Comparison of ENCODE assay signal across 26 cellular contexts in genomic region chr18:75754433-75754832, GRCh38.
"Had no signal": no experiment of that assay in that cellular context is flagged by ENCODE, and none has a peak within 500 bp of the region (broad histone marks: within the 10 kb centered on the region; RNA-seq: fewer than 3 reads in every experiment).

No MANE protein-coding gene starts in this region.

- H3K9me3 Mint-ChIP-seq: activated CD4-positive, alpha-beta memory T cell treated with anti-CD3 and anti-CD28 coated beads, Interleukin-2, amount 10 ng/mL, durations not matched to agents 7 days and 5 days; activated naive CD4-positive, alpha-beta T cell treated with anti-CD3 and anti-CD28 coated beads for 36 hours; activated T-helper 17 cell treated with anti-CD3 and anti-CD28 coated beads, Interleukin-2, amount 50 U/mL, for 72 hours had no signal

- H3K4me1 Mint-ChIP-seq: activated CD4-positive, alpha-beta memory T cell treated with anti-CD3 and anti-CD28 coated beads, Interleukin-2, amount 10 ng/mL, durations not matched to agents 7 days and 5 days; activated CD4-positive, alpha-beta T cell treated with anti-CD3 and anti-CD28 coated beads for 36 hours; activated T-helper 17 cell treated with anti-CD3 and anti-CD28 coated beads, Interleukin-2, amount 50 U/mL, for 72 hours had no signal

- ATAC-seq: activated CD4-positive, alpha-beta T cell treated with anti-CD3 and anti-CD28 coated beads for 36 hours; activated T-helper 17 cell treated with anti-CD3 and anti-CD28 coated beads, Interleukin-2, amount 50 U/mL, for 72 hours had no signal

- H3K27me3 ChIP-seq: MG63, SJCRH30 had no signal

- H3K36me3 Mint-ChIP-seq: activated naive CD8-positive, alpha-beta T cell had no signal

- H3K9ac ChIP-seq: SK-N-SH had no signal

- DNase-seq: activated CD4-positive, alpha-beta memory T cell treated with anti-CD3 and anti-CD28 coated beads, Interleukin-2, amount 10 ng/mL, durations not matched to agents 7 days and 5 days; activated CD4-positive, alpha-beta T cell treated with anti-CD3 and anti-CD28 coated beads for 36 hours; activated CD4-positive, alpha-beta T cell treated with anti-CD3 and anti-CD28 coated beads, Interleukin-2, amount 50 U/mL, for 1 hour; activated gamma-delta T cell; activated naive CD4-positive, alpha-beta T cell treated with anti-CD3 and anti-CD28 coated beads for 36 hours; activated T-cell treated with anti-CD3 and anti-CD28 coated beads for 4 hours; activated T-cell treated with anti-CD3 and anti-CD28 coated beads, Interleukin-2, amount 50 U/mL, for 48 hours; amygdala; caudate nucleus; MG63; NCI-H1105 treated with DMSO at 0.1 percent for 48 hours; NCI-H1436 treated with DMSO at 0.1 percent for 48 hours; NCI-H187; NCI-H2081; NCI-H446; NCI-H526 treated with DMSO at 0.1 percent for 48 hours; NCI-H82; Right ventricle myocardium superior; SJCRH30; SK-N-SH; T-helper 1 cell; WERI-Rb-1 had no signal

- H3K27me3 Mint-ChIP-seq: activated CD4-positive, alpha-beta memory T cell treated with anti-CD3 and anti-CD28 coated beads, Interleukin-2, amount 10 ng/mL, durations not matched to agents 7 days and 5 days had no signal

- H3K36me3 ChIP-seq: MG63, SJCRH30, WERI-Rb-1 had no signal

- H3K27ac ChIP-seq: coronary artery, RWPE1, SJCRH30, WERI-Rb-1 had no signal

- H3K4me3 Mint-ChIP-seq: activated CD4-positive, alpha-beta memory T cell treated with anti-CD3 and anti-CD28 coated beads, Interleukin-2, amount 10 ng/mL, durations not matched to agents 7 days and 5 days; activated CD4-positive, alpha-beta T cell treated with anti-CD3 and anti-CD28 coated beads for 36 hours; activated naive CD4-positive, alpha-beta T cell treated with anti-CD3 and anti-CD28 coated beads for 36 hours; activated naive CD8-positive, alpha-beta T cell; activated T-helper 17 cell treated with anti-CD3 and anti-CD28 coated beads, Interleukin-2, amount 50 U/mL, for 72 hours had no signal

- H3K4me2 ChIP-seq: SK-N-SH had no signal

- H3K4me1 ChIP-seq: SJCRH30 had no signal

- H3K4me3 ChIP-seq: coronary artery, MG63, SJCRH30 had no signal

- H3K27ac Mint-ChIP-seq: activated CD4-positive, alpha-beta memory T cell treated with anti-CD3 and anti-CD28 coated beads, Interleukin-2, amount 10 ng/mL, durations not matched to agents 7 days and 5 days; activated CD4-positive, alpha-beta T cell treated with anti-CD3 and anti-CD28 coated beads for 36 hours; activated naive CD4-positive, alpha-beta T cell treated with anti-CD3 and anti-CD28 coated beads for 36 hours; activated naive CD8-positive, alpha-beta T cell; activated T-helper 17 cell treated with anti-CD3 and anti-CD28 coated beads, Interleukin-2, amount 50 U/mL, for 72 hours had no signal

- H3K9me3 ChIP-seq: MG63, SJCRH30, SK-N-SH had no signal
